22 cellular contexts compared by ENCODE assay signal in the genomic region with DNA sequence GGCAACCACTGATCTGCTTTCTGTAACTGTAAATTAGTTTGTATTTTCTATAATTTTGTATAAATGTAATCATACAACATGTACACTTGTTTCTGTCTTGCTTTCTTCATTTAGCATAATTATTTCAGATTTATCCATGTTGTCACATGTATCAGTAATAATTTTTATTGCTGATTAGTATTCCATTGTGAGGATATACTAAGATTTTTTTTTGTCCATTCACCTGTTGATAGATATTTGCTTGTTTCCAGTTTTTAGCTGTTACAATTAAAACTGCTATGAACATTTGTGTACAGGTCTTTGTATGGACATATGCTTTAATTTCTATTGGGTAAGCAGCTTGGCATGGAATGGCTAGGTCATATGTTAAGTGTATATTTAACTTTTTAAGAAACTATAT.
"Had no signal": no experiment of that assay in that cellular context is flagged by ENCODE, and none has a peak within 500 bp of the region (broad histone marks: within the 10 kb centered on the region; RNA-seq: fewer than 3 reads in every experiment).

No MANE protein-coding gene starts in this region.

- H3K4me3 ChIP-seq: coronary artery, dorsolateral prefrontal cortex, esophagus muscularis mucosa, gastroesophageal sphincter, heart left ventricle, hepatocyte, left lung, lower lobe of right lung, mucosa of descending colon had no signal

- H3K9me3 ChIP-seq: esophagus muscularis mucosa, gastroesophageal sphincter, heart left ventricle, left lung, lower lobe of right lung, mucosa of descending colon had no signal

- H2AFZ ChIP-seq: hepatocyte had no signal

- H3K27ac Mint-ChIP-seq: immature natural killer cell, mesothelial cell of epicardium, naive B cell had no signal

- H3K4me1 ChIP-seq: esophagus muscularis mucosa, foreskin keratinocyte, gastroesophageal sphincter, heart left ventricle, left lung had no signal

- DNase-seq: dermis blood vessel endothelial cell; dorsolateral prefrontal cortex; effector CD4-positive, alpha-beta T cell; effector memory CD4-positive, alpha-beta T cell; foreskin keratinocyte; heart left ventricle; hypothalamus; immature natural killer cell; left cardiac atrium; left lung; left ventricle myocardium superior; lower lobe of right lung; mesenchymal stem cell; mucosa of descending colon; naive B cell had no signal

- FAIRE-seq: endothelial cell of umbilical vein, keratinocyte had no signal

- H3K4me2 ChIP-seq: hepatocyte had no signal

- H3K27ac ChIP-seq: coronary artery, dorsolateral prefrontal cortex, esophagus muscularis mucosa, foreskin keratinocyte, gastroesophageal sphincter, heart left ventricle, hepatocyte, left lung, lower lobe of right lung had no signal

- H3K4me1 Mint-ChIP-seq: immature natural killer cell, naive B cell had no signal

- H3K4me3 Mint-ChIP-seq: immature natural killer cell, mesothelial cell of epicardium, naive B cell had no signal

- H3K36me3 Mint-ChIP-seq: immature natural killer cell, mesothelial cell of epicardium, naive B cell had no signal

- H3K27me3 ChIP-seq: dorsolateral prefrontal cortex, esophagus muscularis mucosa, foreskin keratinocyte, gastroesophageal sphincter, heart left ventricle, hepatocyte, left lung had no signal

- H3K36me3 ChIP-seq: esophagus muscularis mucosa, gastroesophageal sphincter, heart left ventricle, left lung, lower lobe of right lung had no signal

- H3K9me3 Mint-ChIP-seq: mesothelial cell of epicardium, naive B cell had no signal

- ATAC-seq: foreskin keratinocyte, gastroesophageal sphincter, heart left ventricle, left cardiac atrium, left lung, left ventricle myocardium superior, lower lobe of right lung, mucosa of descending colon had no signal
